9 cellular contexts compared by ENCODE assay signal in genomic region chr12:124938606-124939427, GRCh38. TPM values are rescaled to one million over a fixed set of nuclear protein-coding genes. Genes with fewer than 3 reads are reported as not detected.
DNase-seq lines count a peak whose midpoint lies in the region; ATAC-seq and TF ChIP-seq lines count a peak whose summit lies in the region.
"Had no signal": no experiment of that assay in that cellular context is flagged by ENCODE, and none has a peak within 500 bp of the region (broad histone marks: within the 10 kb centered on the region; RNA-seq: fewer than 3 reads in every experiment).

No MANE protein-coding gene starts in this region.

- no peaks in the 10 kb centered on the region for H3K9me3 Mint-ChIP-seq in activated T-helper 1 cell treated with anti-CD3 and anti-CD28 coated beads, Interleukin-12 subunit alpha, Interleukin-12 subunit beta, Interleukin-2, Interleukin-4 antibody, amounts not matched to agents 30 ng/mL and 10 ng/mL and 1 ng/mL, durations not matched to agents 14 hours and 24 hours and 36 hours
- H3K9me3 Mint-ChIP-seq in glutamatergic neuron (ENCODE audit: unreplicated experiment) (no peaks in the 10 kb centered on the region), progenitor cell of endocrine pancreas (ENCODE audit: low read depth) (no peaks in the 10 kb centered on the region)
- H3K9me3 Mint-ChIP-seq: dendritic cell treated with granulocyte-macrophage colony-stimulating factor and Interleukin-4, amounts not matched to agents 40 ng/mL and 50 ng/mL, for 4 days had no signal

- TF ChIP-seq CTCF in glutamatergic neuron (IDR thresholded peaks at IDR 0.05; ENCODE audit: partially characterized antibody, unreplicated experiment) (no peak), progenitor cell of endocrine pancreas (IDR thresholded peaks at IDR 0.05; ENCODE audit: unreplicated experiment) (peak; percentile 42)

- no peak overlapping the region for H3K27ac Mint-ChIP-seq in activated T-helper 1 cell treated with anti-CD3 and anti-CD28 coated beads, Interleukin-12 subunit alpha, Interleukin-12 subunit beta, Interleukin-2, Interleukin-4 antibody, amounts not matched to agents 30 ng/mL and 10 ng/mL and 1 ng/mL, durations not matched to agents 14 hours and 24 hours and 36 hours
- H3K27ac Mint-ChIP-seq in glutamatergic neuron (ENCODE audit: unreplicated experiment) (no peak overlapping the region), progenitor cell of endocrine pancreas (no peak overlapping the region)
- H3K27ac Mint-ChIP-seq: dendritic cell treated with granulocyte-macrophage colony-stimulating factor and Interleukin-4, amounts not matched to agents 40 ng/mL and 50 ng/mL, for 4 days had no signal

- DNase-seq in D341Med (ENCODE audit: low spot score) (peak; percentile 68), glutamatergic neuron (peak; percentile 54), progenitor cell of endocrine pancreas (ENCODE audit: low spot score, unreplicated experiment) (no peak), SHP77 (lab: John Stamatoyannopoulos, UW) (no peak), NCI-H524 (lab: John Stamatoyannopoulos, UW) (no peak)
- peak; percentile 54 for DNase-seq in activated T-helper 1 cell treated with anti-CD3 and anti-CD28 coated beads, Interleukin-12 subunit alpha, Interleukin-12 subunit beta, Interleukin-2, Interleukin-4 antibody, amounts not matched to agents 30 ng/mL and 10 ng/mL and 1 ng/mL, durations not matched to agents 14 hours and 24 hours and 36 hours (ENCODE audit: low spot score)

- no peaks in the 10 kb centered on the region for H3K4me1 Mint-ChIP-seq in activated T-helper 1 cell treated with anti-CD3 and anti-CD28 coated beads, Interleukin-12 subunit alpha, Interleukin-12 subunit beta, Interleukin-2, Interleukin-4 antibody, amounts not matched to agents 30 ng/mL and 10 ng/mL and 1 ng/mL, durations not matched to agents 14 hours and 24 hours and 36 hours (ENCODE audit: low read depth)
- H3K4me1 Mint-ChIP-seq in glutamatergic neuron (ENCODE audit: low read depth, unreplicated experiment) = peaks cover 1% of the 10 kb centered on the region
- peaks cover 8% of the 10 kb centered on the region for H3K4me1 Mint-ChIP-seq in progenitor cell of endocrine pancreas (ENCODE audit: low read depth)

- ATAC-seq in GM21529 (IDR thresholded peaks at IDR 0.05; ENCODE audit: unreplicated experiment) = peak; percentile 34

- no peaks in the 10 kb centered on the region for H3K27me3 Mint-ChIP-seq in activated T-helper 1 cell treated with anti-CD3 and anti-CD28 coated beads, Interleukin-12 subunit alpha, Interleukin-12 subunit beta, Interleukin-2, Interleukin-4 antibody, amounts not matched to agents 30 ng/mL and 10 ng/mL and 1 ng/mL, durations not matched to agents 14 hours and 24 hours and 36 hours (ENCODE audit: insufficient read depth)
- H3K27me3 Mint-ChIP-seq in glutamatergic neuron (ENCODE audit: unreplicated experiment) = peaks cover 5% of the 10 kb centered on the region
- no peaks in the 10 kb centered on the region for H3K27me3 Mint-ChIP-seq in progenitor cell of endocrine pancreas

- TF ChIP-seq RAD21 in Ishikawa (IDR thresholded peaks at IDR 0.05; ENCODE audit: low read depth) = peak; percentile 60

- peaks cover 5% of the 10 kb centered on the region for H3K36me3 Mint-ChIP-seq in activated T-helper 1 cell treated with anti-CD3 and anti-CD28 coated beads, Interleukin-12 subunit alpha, Interleukin-12 subunit beta, Interleukin-2, Interleukin-4 antibody, amounts not matched to agents 30 ng/mL and 10 ng/mL and 1 ng/mL, durations not matched to agents 14 hours and 24 hours and 36 hours (ENCODE audit: low read depth)
- H3K36me3 Mint-ChIP-seq in glutamatergic neuron (ENCODE audit: unreplicated experiment) = no peaks in the 10 kb centered on the region
- peaks cover 1% of the 10 kb centered on the region for H3K36me3 Mint-ChIP-seq in progenitor cell of endocrine pancreas (ENCODE audit: insufficient read depth)

- intact Hi-C loops in activated T-helper 1 cell treated with anti-CD3 and anti-CD28 coated beads, Interleukin-12 subunit alpha, Interleukin-12 subunit beta, Interleukin-2, Interleukin-4 antibody, amounts not matched to agents 30 ng/mL and 10 ng/mL and 1 ng/mL, durations not matched to agents 14 hours and 24 hours and 36 hours (cut with micrococcal nuclease) = loop anchor here (1.0 kb wide), 5 partner anchors 12 to 165 kb away; partner anchors contain the start of gene BRI3BP

- H3K4me3 Mint-ChIP-seq in activated T-helper 1 cell treated with anti-CD3 and anti-CD28 coated beads, Interleukin-12 subunit alpha, Interleukin-12 subunit beta, Interleukin-2, Interleukin-4 antibody, amounts not matched to agents 30 ng/mL and 10 ng/mL and 1 ng/mL, durations not matched to agents 14 hours and 24 hours and 36 hours = no peak overlapping the region
- H3K4me3 Mint-ChIP-seq in glutamatergic neuron (ENCODE audit: unreplicated experiment) (no peak overlapping the region), progenitor cell of endocrine pancreas (ENCODE audit: low read depth) (no peak overlapping the region)

- TF ChIP-seq EP300 in Ishikawa (IDR thresholded peaks at IDR 0.05; ENCODE audit: borderline replicate concordance) = no peak

TF ChIP-seq in Ishikawa, 13 proteins besides CTCF, POLR2A, EP300 and RAD21:
- TF ChIP-seq USF1 (IDR thresholded peaks at IDR 0.05) (no peak), TEAD4 (IDR thresholded peaks at IDR 0.05) (0 out of 2 replicates have a peak, but pooled peaks have one; percentile 8), FOXM1 (IDR thresholded peaks at IDR 0.05; ENCODE audit: borderline replicate concordance, low read depth) (0 out of 2 replicates have a peak, but pooled peaks have one; percentile 27), TCF12 (IDR thresholded peaks at IDR 0.05; ENCODE audit: low read depth) (0 out of 2 replicates have a peak, but pooled peaks have one; percentile 20), EGR1 (IDR thresholded peaks at IDR 0.05) (peak; percentile 88), NFIC (IDR thresholded peaks at IDR 0.05) (no peak)

RNA-seq across cellular contexts. Expression of gene UBC, which starts 24.4 kb away (rescaled TPM):
- total RNA-seq in activated T-helper 1 cell treated with anti-CD3 and anti-CD28 coated beads, Interleukin-12 subunit alpha, Interleukin-12 subunit beta, Interleukin-2, Interleukin-4 antibody, amounts not matched to agents 30 ng/mL and 10 ng/mL and 1 ng/mL, durations not matched to agents 14 hours and 24 hours and 36 hours = 883 and 899 TPM in 2 replicates
- total RNA-seq in glutamatergic neuron (ENCODE audit: unreplicated experiment) = 966 TPM
- total RNA-seq in progenitor cell of endocrine pancreas = 630 and 645 TPM in 2 replicates

RNA-seq across cellular contexts. Expression of gene DHX37, which starts 50.1 kb away (rescaled TPM):
- 47.5 and 50.2 TPM in 2 replicates for total RNA-seq in activated T-helper 1 cell treated with anti-CD3 and anti-CD28 coated beads, Interleukin-12 subunit alpha, Interleukin-12 subunit beta, Interleukin-2, Interleukin-4 antibody, amounts not matched to agents 30 ng/mL and 10 ng/mL and 1 ng/mL, durations not matched to agents 14 hours and 24 hours and 36 hours
- total RNA-seq in glutamatergic neuron (ENCODE audit: unreplicated experiment) (9.8 TPM), progenitor cell of endocrine pancreas (21.2 and 22.1 TPM in 2 replicates)

RNA-seq across cellular contexts. Expression of gene BRI3BP, which starts 54.6 kb away (rescaled TPM):
- 35.0 and 35.2 TPM in 2 replicates for total RNA-seq in activated T-helper 1 cell treated with anti-CD3 and anti-CD28 coated beads, Interleukin-12 subunit alpha, Interleukin-12 subunit beta, Interleukin-2, Interleukin-4 antibody, amounts not matched to agents 30 ng/mL and 10 ng/mL and 1 ng/mL, durations not matched to agents 14 hours and 24 hours and 36 hours
- total RNA-seq in glutamatergic neuron (ENCODE audit: unreplicated experiment) = 1.5 TPM
- total RNA-seq in progenitor cell of endocrine pancreas = 11.1 and 12.0 TPM in 2 replicates

Comparison
In these comparisons a context has a peak if more than half of its experiments do, and no peak if none do; other contexts are left out.
1. DNase-seq: peak in D341Med (single experiment), activated T-helper 1 cell treated with anti-CD3 and anti-CD28 coated beads, Interleukin-12 subunit alpha, Interleukin-12 subunit beta, Interleukin-2, Interleukin-4 antibody, amounts not matched to agents 30 ng/mL and 10 ng/mL and 1 ng/mL, durations not matched to agents 14 hours and 24 hours and 36 hours (single experiment) and glutamatergic neuron (single experiment); none in progenitor cell of endocrine pancreas (single experiment), SHP77 (0 of 2) and NCI-H524 (0 of 2).